1 cellular context compared by ENCODE assay signal in genomic region chr4:185728886-185729285, GRCh38.
TF ChIP-seq lines count a peak whose summit lies in the region.

No MANE protein-coding gene starts in this region.

TF ChIP-seq in endothelial cell of umbilical vein, 7 proteins besides CTCF, POLR2A, EP300 and RAD21:
- peak; percentile 78 for TF ChIP-seq FOS (IDR thresholded peaks at IDR 0.05; ENCODE audit: borderline replicate concordance, insufficient read depth, low read length)
- no peak for TF ChIP-seq EZH2 (IDR thresholded peaks at IDR 0.05; ENCODE audit: borderline replicate concordance, low read depth, low read length, severe bottlenecking)
- TF ChIP-seq MYC (IDR thresholded peaks at IDR 0.05; ENCODE audit: low read depth, low read length) = no peak
- TF ChIP-seq JUN (IDR thresholded peaks at IDR 0.05; ENCODE audit: borderline replicate concordance, insufficient read depth, insufficient read length, low read depth) = peak; percentile 64
- no peak for TF ChIP-seq POLR2AphosphoS5 (IDR thresholded peaks at IDR 0.05; ENCODE audit: insufficient read depth, low read depth, low read length)
- no peak for TF ChIP-seq GATA2 (IDR thresholded peaks at IDR 0.05; ENCODE audit: insufficient read depth, insufficient read length, low read depth, low read length)
